10 cellular contexts compared by ENCODE assay signal in genomic region chr14:58878740-58879139, GRCh38.
"Had no signal": no experiment of that assay in that cellular context is flagged by ENCODE, and none has a peak within 500 bp of the region (broad histone marks: within the 10 kb centered on the region; RNA-seq: fewer than 3 reads in every experiment).

No MANE protein-coding gene starts in this region.

- H3K36me3 ChIP-seq: suprapubic skin, upper lobe of right lung had no signal

- H3K27me3 ChIP-seq: hepatocyte, suprapubic skin, upper lobe of right lung had no signal

- DNase-seq: activated naive CD4-positive, alpha-beta T cell treated with anti-CD3 and anti-CD28 coated beads, Interleukin-2, amount 10 ng/mL, durations not matched to agents 7 days and 5 days; central memory CD4-positive, alpha-beta T cell; effector memory CD4-positive, alpha-beta T cell; natural killer cell; psoas muscle; stimulated activated CD4-positive, alpha-beta T cell treated with anti-CD3 and anti-CD28 coated beads, Interleukin-2, amount 100 ng/mL, for 48 hours; stimulated activated naive CD8-positive, alpha-beta T cell treated with anti-CD3 and anti-CD28 coated beads, Interleukin-15, Interleukin-2, amounts not matched to agents 100 U/mL and 50 U/mL, for 24 hours; upper lobe of right lung had no signal

- H3K4me3 ChIP-seq: hepatocyte, psoas muscle, suprapubic skin, upper lobe of right lung had no signal
